In genomic region chr15:67089218-67090193, GRCh38 we compare ENCODE assay signal across 7 cellular contexts. TPM values are rescaled to one million over a fixed set of nuclear protein-coding genes. Genes with fewer than 3 reads are reported as not detected.
DNase-seq lines count a peak whose midpoint lies in the region; ATAC-seq and TF ChIP-seq lines count a peak whose summit lies in the region.

No MANE protein-coding gene starts in this region.

- no peak overlapping the region for H3K4me3 ChIP-seq in HEK293 (ENCODE audit: low read depth, low read length)
- no peak overlapping the region for H3K4me3 ChIP-seq in fibroblast of mammary gland (ENCODE audit: control insufficient read depth, low read depth, low read length)
- peak overlapping the region in 2 of 3 donors; percentile 27 to 45 for H3K4me3 ChIP-seq in skeletal muscle tissue (ENCODE audit: low read length in 3 of 3)

- H3K27ac ChIP-seq in HEK293 (ENCODE audit: extremely low read depth, low read depth, low read length), result no peak overlapping the region
- H3K27ac ChIP-seq in skeletal muscle tissue (ENCODE audit: low read depth, low read length), result no peak overlapping the region

- no peak; the same call in 2 of the 3 replicates for ATAC-seq in SK-N-SH treated with all-trans-retinoic acid at 6 μM for 48 hours

- POLR2A ChIA-PET in HEK293 (lab: Yijun Ruan, JAX), result interaction anchor here (1.1 to 1.2 kb wide), 2 partner anchors 9 to 39 kb away, joined by 3 to 6 read pairs; no protein-coding TSS in a partner anchor

- H3K4me1 ChIP-seq in HEK293 (ENCODE audit: control insufficient read depth, insufficient read depth, low read length), result peaks cover 43% of the 10 kb centered on the region
- H3K4me1 ChIP-seq in skeletal muscle tissue (ENCODE audit: control insufficient read depth in 3 of 3, insufficient read depth in 3 of 3, low read length in 3 of 3), result peaks cover 88 to 99% (median 99%) of the 10 kb centered on the region in 3 donors

- peaks cover 0 to 14% of the 10 kb centered on the region in 2 experiments; a peak in 1 of 3 replicates for H3K36me3 ChIP-seq in HEK293 (ENCODE audit: control insufficient read depth in 2 of 2, insufficient read depth in 1 of 2, low read length in 2 of 2)
- peaks cover 7 to 11% (median 10%) of the 10 kb centered on the region in 3 donors for H3K36me3 ChIP-seq in skeletal muscle tissue (ENCODE audit: control insufficient read depth in 3 of 3, insufficient read depth in 3 of 3, low read length in 3 of 3)

- no peaks in the 10 kb centered on the region for H3K9me3 ChIP-seq in HEK293 (ENCODE audit: control insufficient read depth, insufficient read depth, low read depth, low read length)
- H3K9me3 ChIP-seq in skeletal muscle tissue (ENCODE audit: control insufficient read depth in 3 of 3, low read length in 3 of 3), result no peaks in the 10 kb centered on the region

- H3K27me3 ChIP-seq in skeletal muscle tissue (ENCODE audit: control insufficient read depth in 3 of 3, insufficient read depth in 3 of 3, low read length in 3 of 3), result no peaks in the 10 kb centered on the region

- DNase-seq in fibroblast of mammary gland (ENCODE audit: low read depth) (peak; percentile 84), middle frontal gyrus (ENCODE audit: extremely low spot score, low spot score) (no peak), NCI-H2081 treated with DMSO at 0.1 percent for 48 hours (lab: John Stamatoyannopoulos, UW) (no peak), NCI-H510A (lab: John Stamatoyannopoulos, UW) (no peak)

- H3K9ac ChIP-seq in skeletal muscle tissue (ENCODE audit: low read depth in 1 of 3, low read length in 3 of 3), result peak overlapping the region in 1 of 3 donors; percentile 62

- TF ChIP-seq CTCF in HEK293 (tag by site-specific recombination; IDR thresholded peaks at IDR 0.05) (no peak), fibroblast of mammary gland (conservative IDR thresholded peaks at IDR 0.05; ENCODE audit: control insufficient read depth, insufficient read depth, low read depth, low read length) (no peak)

- CTCF ChIA-PET in HEK293 (lab: Yijun Ruan, JAX), result interaction anchor here (0.6 to 1.3 kb wide), 4 partner anchors 8 to 185 kb away, joined by 3 to 4 read pairs (median 3); no protein-coding TSS in a partner anchor

TF ChIP-seq in HEK293, 187 proteins besides CTCF, POLR2A, EP300 and RAD21 (continues in another document):
- TF ChIP-seq HOXC10 (CRISPR knock-in tag; IDR thresholded peaks at IDR 0.05) (no peak), MEIS1 (CRISPR knock-in tag; IDR thresholded peaks at IDR 0.05; ENCODE audit: borderline replicate concordance) (no peak), ZNF132 (tag by site-specific recombination; IDR thresholded peaks at IDR 0.05; ENCODE audit: borderline replicate concordance) (no peak), ZNF433 (tag by site-specific recombination; IDR thresholded peaks at IDR 0.05; ENCODE audit: low read depth) (no peak), ZNF621 (tag by site-specific recombination; IDR thresholded peaks at IDR 0.05) (peak; percentile 92; the same call in 1 of the 2 replicates), GFI1B (tag by site-specific recombination; IDR thresholded peaks at IDR 0.05) (no peak), ZNF138 (tag by site-specific recombination; IDR thresholded peaks at IDR 0.05; ENCODE audit: borderline replicate concordance) (no peak), ZFP41 (tag by site-specific recombination; IDR thresholded peaks at IDR 0.05; ENCODE audit: borderline replicate concordance) (no peak), ZNF223 (tag by site-specific recombination; IDR thresholded peaks at IDR 0.05) (no peak), HOXA7 (CRISPR knock-in tag; IDR thresholded peaks at IDR 0.05; ENCODE audit: borderline replicate concordance) (no peak), ZNF449 (tag by site-specific recombination; IDR thresholded peaks at IDR 0.05) (no peak), MZF1 (tag by site-specific recombination; IDR thresholded peaks at IDR 0.05; ENCODE audit: borderline replicate concordance) (no peak), ZNF23 (tag by site-specific recombination; IDR thresholded peaks at IDR 0.05; ENCODE audit: borderline replicate concordance) (no peak), GLIS1 (tag by site-specific recombination; IDR thresholded peaks at IDR 0.05) (peak; percentile 80), ZNF311 (tag by site-specific recombination; IDR thresholded peaks at IDR 0.05; ENCODE audit: borderline replicate concordance) (no peak), SCRT1 (tag by site-specific recombination; IDR thresholded peaks at IDR 0.05; ENCODE audit: borderline replicate concordance) (no peak), ZNF670 (tag by site-specific recombination; IDR thresholded peaks at IDR 0.05; ENCODE audit: low read depth) (no peak), ELK4 (IDR thresholded peaks at IDR 0.05; ENCODE audit: borderline replicate concordance, low read depth, low read length) (no peak), ZNF624 (tag by site-specific recombination; IDR thresholded peaks at IDR 0.05) (no peak)

TF ChIP-seq in SK-N-SH treated with all-trans-retinoic acid at 6 μM for 48 hours, 23 proteins besides CTCF, POLR2A, EP300 and RAD21:
- no peak for TF ChIP-seq TSHZ2 (CRISPR knock-in tag; IDR thresholded peaks at IDR 0.05)
- TF ChIP-seq, protein P1, sequence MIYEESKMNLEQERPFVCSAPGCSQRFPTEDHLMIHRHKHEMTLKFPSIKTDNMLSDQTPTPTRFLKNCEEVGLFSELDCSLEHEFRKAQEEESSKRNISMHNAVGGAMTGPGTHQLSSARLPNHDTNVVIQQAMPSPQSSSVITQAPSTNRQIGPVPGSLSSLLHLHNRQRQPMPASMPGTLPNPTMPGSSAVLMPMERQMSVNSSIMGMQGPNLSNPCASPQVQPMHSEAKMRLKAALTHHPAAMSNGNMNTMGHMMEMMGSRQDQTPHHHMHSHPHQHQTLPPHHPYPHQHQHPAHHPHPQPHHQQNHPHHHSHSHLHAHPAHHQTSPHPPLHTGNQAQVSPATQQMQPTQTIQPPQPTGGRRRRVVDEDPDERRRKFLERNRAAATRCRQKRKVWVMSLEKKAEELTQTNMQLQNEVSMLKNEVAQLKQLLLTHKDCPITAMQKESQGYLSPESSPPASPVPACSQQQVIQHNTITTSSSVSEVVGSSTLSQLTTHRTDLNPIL (CRISPR knock-in tag; IDR thresholded peaks at IDR 0.05; ENCODE audit: low read depth), result no peak
- no peak for TF ChIP-seq ESRRG (CRISPR knock-in tag; IDR thresholded peaks at IDR 0.05)
- TF ChIP-seq BACH2 (CRISPR knock-in tag; IDR thresholded peaks at IDR 0.05; ENCODE audit: borderline replicate concordance), result no peak
- TF ChIP-seq SNAI2 (CRISPR knock-in tag; IDR thresholded peaks at IDR 0.05), result peak; percentile 61; the same call in 1 of the 2 replicates
- TF ChIP-seq PPARA (CRISPR knock-in tag; IDR thresholded peaks at IDR 0.05; ENCODE audit: borderline replicate concordance), result no peak
- TF ChIP-seq ZNF8 (CRISPR knock-in tag; IDR thresholded peaks at IDR 0.05), result no peak
- TF ChIP-seq OSR1 (CRISPR knock-in tag; IDR thresholded peaks at IDR 0.05), result 0 out of 2 replicates have a peak, but pooled peaks have one; percentile 34
- no peak for TF ChIP-seq ZNF565 (CRISPR knock-in tag; conservative IDR thresholded peaks at IDR 0.05; ENCODE audit: low read depth)
- no peak; the same call in 1 of the 2 replicates for TF ChIP-seq ISL1 (CRISPR knock-in tag; IDR thresholded peaks at IDR 0.05)
- no peak for TF ChIP-seq ARNTL (CRISPR knock-in tag; IDR thresholded peaks at IDR 0.05; ENCODE audit: borderline replicate concordance, low read depth)
- TF ChIP-seq ZC3H10 (CRISPR knock-in tag; IDR thresholded peaks at IDR 0.05), result peak; percentile 49; the same call in 1 of the 2 replicates
- TF ChIP-seq CSDC2 (CRISPR knock-in tag; IDR thresholded peaks at IDR 0.05), result no peak

RNA-seq across cellular contexts. Expression of gene SMAD3, which starts 24.1 kb away (rescaled TPM):
- total RNA-seq in skeletal muscle tissue, result 17.2 TPM

Comparison
In these comparisons a context has a peak if more than half of its experiments do, and no peak if none do; other contexts are left out.
1. H3K4me3 ChIP-seq: peak in skeletal muscle tissue (2 of 3); none in HEK293 (single experiment) and fibroblast of mammary gland (single experiment).